1 cellular context compared by ENCODE assay signal in the genomic region with DNA sequence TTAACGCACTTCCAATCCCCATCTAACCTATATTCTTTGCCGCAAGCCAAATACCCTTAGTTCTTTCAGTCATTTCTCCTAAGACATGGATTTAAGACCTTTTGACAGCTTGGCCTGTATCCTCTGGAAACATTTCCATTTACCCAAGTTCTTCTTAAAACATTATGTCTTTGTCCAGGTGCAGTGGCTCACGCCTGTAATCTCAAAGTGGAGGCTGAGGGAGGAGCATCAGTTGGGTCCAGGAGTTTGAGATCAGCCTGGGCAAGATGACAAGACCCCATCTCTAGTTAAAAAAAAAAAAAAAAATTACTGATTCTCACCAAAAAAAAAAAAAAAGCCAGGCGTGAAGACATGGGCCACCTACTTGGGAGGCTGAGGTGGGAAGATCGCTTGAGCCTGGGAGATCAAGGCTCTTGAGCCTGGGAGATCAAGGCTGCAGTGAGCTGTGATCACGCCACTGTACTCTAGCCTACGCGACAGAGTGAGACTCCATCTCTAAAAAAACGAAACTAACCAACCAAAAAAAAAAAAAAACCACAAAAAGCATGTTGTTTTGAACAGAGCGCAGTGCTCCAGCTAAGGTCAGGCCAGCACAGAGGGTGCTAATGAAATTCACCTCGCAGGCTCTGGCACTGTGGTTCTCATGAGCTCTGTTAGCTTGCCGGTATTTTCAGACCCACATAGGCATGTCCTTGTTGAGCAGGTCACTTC.
TF ChIP-seq lines count a peak whose summit lies in the region.

No MANE protein-coding gene starts in this region.

TF ChIP-seq in SK-N-SH treated with all-trans-retinoic acid at 6 μM for 48 hours, 23 proteins besides CTCF, POLR2A, EP300 and RAD21 (continued from another document):
- TF ChIP-seq, protein P1, sequence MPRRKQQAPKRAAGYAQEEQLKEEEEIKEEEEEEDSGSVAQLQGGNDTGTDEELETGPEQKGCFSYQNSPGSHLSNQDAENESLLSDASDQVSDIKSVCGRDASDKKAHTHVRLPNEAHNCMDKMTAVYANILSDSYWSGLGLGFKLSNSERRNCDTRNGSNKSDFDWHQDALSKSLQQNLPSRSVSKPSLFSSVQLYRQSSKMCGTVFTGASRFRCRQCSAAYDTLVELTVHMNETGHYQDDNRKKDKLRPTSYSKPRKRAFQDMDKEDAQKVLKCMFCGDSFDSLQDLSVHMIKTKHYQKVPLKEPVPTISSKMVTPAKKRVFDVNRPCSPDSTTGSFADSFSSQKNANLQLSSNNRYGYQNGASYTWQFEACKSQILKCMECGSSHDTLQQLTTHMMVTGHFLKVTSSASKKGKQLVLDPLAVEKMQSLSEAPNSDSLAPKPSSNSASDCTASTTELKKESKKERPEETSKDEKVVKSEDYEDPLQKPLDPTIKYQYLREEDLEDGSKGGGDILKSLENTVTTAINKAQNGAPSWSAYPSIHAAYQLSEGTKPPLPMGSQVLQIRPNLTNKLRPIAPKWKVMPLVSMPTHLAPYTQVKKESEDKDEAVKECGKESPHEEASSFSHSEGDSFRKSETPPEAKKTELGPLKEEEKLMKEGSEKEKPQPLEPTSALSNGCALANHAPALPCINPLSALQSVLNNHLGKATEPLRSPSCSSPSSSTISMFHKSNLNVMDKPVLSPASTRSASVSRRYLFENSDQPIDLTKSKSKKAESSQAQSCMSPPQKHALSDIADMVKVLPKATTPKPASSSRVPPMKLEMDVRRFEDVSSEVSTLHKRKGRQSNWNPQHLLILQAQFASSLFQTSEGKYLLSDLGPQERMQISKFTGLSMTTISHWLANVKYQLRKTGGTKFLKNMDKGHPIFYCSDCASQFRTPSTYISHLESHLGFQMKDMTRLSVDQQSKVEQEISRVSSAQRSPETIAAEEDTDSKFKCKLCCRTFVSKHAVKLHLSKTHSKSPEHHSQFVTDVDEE (CRISPR knock-in tag; IDR thresholded peaks at IDR 0.05) = no peak
- TF ChIP-seq PPARA (CRISPR knock-in tag; IDR thresholded peaks at IDR 0.05; ENCODE audit: borderline replicate concordance) = no peak
- TF ChIP-seq, protein P2, sequence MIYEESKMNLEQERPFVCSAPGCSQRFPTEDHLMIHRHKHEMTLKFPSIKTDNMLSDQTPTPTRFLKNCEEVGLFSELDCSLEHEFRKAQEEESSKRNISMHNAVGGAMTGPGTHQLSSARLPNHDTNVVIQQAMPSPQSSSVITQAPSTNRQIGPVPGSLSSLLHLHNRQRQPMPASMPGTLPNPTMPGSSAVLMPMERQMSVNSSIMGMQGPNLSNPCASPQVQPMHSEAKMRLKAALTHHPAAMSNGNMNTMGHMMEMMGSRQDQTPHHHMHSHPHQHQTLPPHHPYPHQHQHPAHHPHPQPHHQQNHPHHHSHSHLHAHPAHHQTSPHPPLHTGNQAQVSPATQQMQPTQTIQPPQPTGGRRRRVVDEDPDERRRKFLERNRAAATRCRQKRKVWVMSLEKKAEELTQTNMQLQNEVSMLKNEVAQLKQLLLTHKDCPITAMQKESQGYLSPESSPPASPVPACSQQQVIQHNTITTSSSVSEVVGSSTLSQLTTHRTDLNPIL (CRISPR knock-in tag; IDR thresholded peaks at IDR 0.05; ENCODE audit: low read depth) = no peak
- TF ChIP-seq CSDC2 (CRISPR knock-in tag; IDR thresholded peaks at IDR 0.05) = no peak
- TF ChIP-seq, protein P3, sequence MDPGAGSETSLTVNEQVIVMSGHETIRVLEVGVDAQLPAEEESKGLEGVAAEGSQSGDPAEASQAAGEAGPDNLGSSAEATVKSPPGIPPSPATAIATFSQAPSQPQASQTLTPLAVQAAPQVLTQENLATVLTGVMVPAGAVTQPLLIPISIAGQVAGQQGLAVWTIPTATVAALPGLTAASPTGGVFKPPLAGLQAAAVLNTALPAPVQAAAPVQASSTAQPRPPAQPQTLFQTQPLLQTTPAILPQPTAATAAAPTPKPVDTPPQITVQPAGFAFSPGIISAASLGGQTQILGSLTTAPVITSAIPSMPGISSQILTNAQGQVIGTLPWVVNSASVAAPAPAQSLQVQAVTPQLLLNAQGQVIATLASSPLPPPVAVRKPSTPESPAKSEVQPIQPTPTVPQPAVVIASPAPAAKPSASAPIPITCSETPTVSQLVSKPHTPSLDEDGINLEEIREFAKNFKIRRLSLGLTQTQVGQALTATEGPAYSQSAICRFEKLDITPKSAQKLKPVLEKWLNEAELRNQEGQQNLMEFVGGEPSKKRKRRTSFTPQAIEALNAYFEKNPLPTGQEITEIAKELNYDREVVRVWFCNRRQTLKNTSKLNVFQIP (CRISPR knock-in tag; IDR thresholded peaks at IDR 0.05; ENCODE audit: borderline replicate concordance, low read depth) = no peak
- TF ChIP-seq GLIS3 (CRISPR knock-in tag; IDR thresholded peaks at IDR 0.05) = no peak
- TF ChIP-seq ZNF70 (CRISPR knock-in tag; IDR thresholded peaks at IDR 0.05) = no peak
